In the genomic region with DNA sequence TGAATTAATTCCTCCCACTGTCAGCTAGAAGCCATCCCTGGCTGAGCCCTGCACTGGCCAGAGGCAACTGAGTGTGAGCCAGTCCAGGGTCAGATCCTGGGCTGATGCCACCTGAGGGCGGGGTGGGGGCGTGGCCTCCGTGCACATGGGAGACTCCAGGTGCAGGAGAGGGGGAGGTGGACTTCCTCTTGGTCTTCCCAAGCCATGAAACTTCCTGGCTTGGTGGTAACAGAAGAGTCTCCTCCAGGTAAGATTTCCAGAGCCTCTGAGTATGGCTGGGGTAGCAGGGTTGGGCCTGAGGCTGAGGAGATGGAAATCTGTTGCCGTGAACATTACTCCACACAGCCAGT, we compare ENCODE assay signal across 10 cellular contexts. TPM values are rescaled to one million over a fixed set of nuclear protein-coding genes. Genes with fewer than 3 reads are reported as not detected.
DNase-seq lines count a peak whose midpoint lies in the region; ATAC-seq and TF ChIP-seq lines count a peak whose summit lies in the region.
"Had no signal": no experiment of that assay in that cellular context is flagged by ENCODE, and none has a peak within 500 bp of the region (broad histone marks: within the 10 kb centered on the region; RNA-seq: fewer than 3 reads in every experiment).

No MANE protein-coding gene starts in this region.

- no peak for TF ChIP-seq RAD21 in Ishikawa (IDR thresholded peaks at IDR 0.05; ENCODE audit: low read depth)

- H3K27me3 ChIP-seq in iPS-20b (ENCODE audit: insufficient read depth, low read length) (no peaks in the 10 kb centered on the region), thoracic aorta (replicated peaks; ENCODE audit: insufficient read depth) (no peaks in the 10 kb centered on the region)
- H3K27me3 ChIP-seq: adrenal gland had no signal

- peak; percentile 27 for DNase-seq in RPMI8226
- no peak for DNase-seq in thoracic aorta (ENCODE audit: low spot score)
- no peak for DNase-seq in germinal center (ENCODE audit: low spot score)
- no peak for DNase-seq in erythroblast (lab: John Stamatoyannopoulos, UW)

- TF ChIP-seq EP300 in Ishikawa (IDR thresholded peaks at IDR 0.05; ENCODE audit: borderline replicate concordance): no peak; the same call in 1 of the 2 replicates

- H3K36me3 ChIP-seq in iPS-20b (ENCODE audit: insufficient read depth, low read depth, low read length) (no peaks in the 10 kb centered on the region), thoracic aorta (no peaks in the 10 kb centered on the region)
- H3K36me3 ChIP-seq: adrenal gland, neutrophil had no signal

- no peaks in the 10 kb centered on the region for H3K9me3 ChIP-seq in iPS-20b (ENCODE audit: insufficient read depth, low read depth, low read length)
- H3K9me3 ChIP-seq in thoracic aorta: no peaks in the 10 kb centered on the region
- H3K9me3 ChIP-seq: adrenal gland, neutrophil had no signal

- H3K4me3 ChIP-seq in iPS-20b (ENCODE audit: low read length): peak overlapping the region; percentile 60; the same call in 1 of the 2 replicates
- no peak overlapping the region for H3K4me3 ChIP-seq in thoracic aorta
- H3K4me3 ChIP-seq: adrenal gland had no signal

- H3K27ac ChIP-seq in iPS-20b (ENCODE audit: low read length) (no peak overlapping the region), thoracic aorta (peak overlapping the region; percentile 10 to 45)
- H3K27ac ChIP-seq: neutrophil had no signal

- no peak for TF ChIP-seq CTCF in thoracic aorta (IDR thresholded peaks at IDR 0.05)

- H3K4me1 ChIP-seq in iPS-20b (ENCODE audit: insufficient read depth, low read length) (peaks cover 38% of the 10 kb centered on the region; the same call in 1 of the 2 replicates), thoracic aorta (ENCODE audit: control insufficient read depth in 1 of 2, low read depth in 2 of 2) (peaks cover 20 to 52% of the 10 kb centered on the region in 2 donors)

- ATAC-seq in thoracic aorta (ENCODE audit: insufficient number of reproducible peaks, low FRiP score, low read depth) (no peak), GM19023 (IDR thresholded peaks at IDR 0.05; ENCODE audit: unreplicated experiment) (no peak), GM19328 (IDR thresholded peaks at IDR 0.05; ENCODE audit: unreplicated experiment) (no peak)

- no peak for TF ChIP-seq POLR2A in erythroblast (IDR thresholded peaks at IDR 0.05; ENCODE audit: low read length)

- no peak overlapping the region for H3K9ac ChIP-seq in iPS-20b (ENCODE audit: low read depth, low read length)

TF ChIP-seq in Ishikawa, 13 proteins besides CTCF, POLR2A, EP300 and RAD21:
- TF ChIP-seq CREB1 (IDR thresholded peaks at IDR 0.05; ENCODE audit: low read depth) (no peak), TCF12 (IDR thresholded peaks at IDR 0.05; ENCODE audit: low read depth) (peak; percentile 46; the same call in 1 of the 2 replicates), YY1 (IDR thresholded peaks at IDR 0.05; ENCODE audit: low read depth) (no peak), CEBPB (IDR thresholded peaks at IDR 0.05) (no peak), ZBTB7A (IDR thresholded peaks at IDR 0.05; ENCODE audit: low read depth) (no peak; the same call in 1 of the 2 replicates), TEAD4 (IDR thresholded peaks at IDR 0.05) (0 out of 2 replicates have a peak, but pooled peaks have one; percentile 8), TAF1 (IDR thresholded peaks at IDR 0.05; ENCODE audit: low read depth) (peak; percentile 31; the same call in 1 of the 2 replicates), NFIC (IDR thresholded peaks at IDR 0.05) (0 out of 2 replicates have a peak, but pooled peaks have one; percentile 55)
- TF ChIP-seq, protein P1, sequence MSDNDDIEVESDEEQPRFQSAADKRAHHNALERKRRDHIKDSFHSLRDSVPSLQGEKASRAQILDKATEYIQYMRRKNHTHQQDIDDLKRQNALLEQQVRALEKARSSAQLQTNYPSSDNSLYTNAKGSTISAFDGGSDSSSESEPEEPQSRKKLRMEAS (IDR thresholded peaks at IDR 0.05): peak; percentile 85; the same call in 1 of the 2 replicates
- TF ChIP-seq, protein P2, sequence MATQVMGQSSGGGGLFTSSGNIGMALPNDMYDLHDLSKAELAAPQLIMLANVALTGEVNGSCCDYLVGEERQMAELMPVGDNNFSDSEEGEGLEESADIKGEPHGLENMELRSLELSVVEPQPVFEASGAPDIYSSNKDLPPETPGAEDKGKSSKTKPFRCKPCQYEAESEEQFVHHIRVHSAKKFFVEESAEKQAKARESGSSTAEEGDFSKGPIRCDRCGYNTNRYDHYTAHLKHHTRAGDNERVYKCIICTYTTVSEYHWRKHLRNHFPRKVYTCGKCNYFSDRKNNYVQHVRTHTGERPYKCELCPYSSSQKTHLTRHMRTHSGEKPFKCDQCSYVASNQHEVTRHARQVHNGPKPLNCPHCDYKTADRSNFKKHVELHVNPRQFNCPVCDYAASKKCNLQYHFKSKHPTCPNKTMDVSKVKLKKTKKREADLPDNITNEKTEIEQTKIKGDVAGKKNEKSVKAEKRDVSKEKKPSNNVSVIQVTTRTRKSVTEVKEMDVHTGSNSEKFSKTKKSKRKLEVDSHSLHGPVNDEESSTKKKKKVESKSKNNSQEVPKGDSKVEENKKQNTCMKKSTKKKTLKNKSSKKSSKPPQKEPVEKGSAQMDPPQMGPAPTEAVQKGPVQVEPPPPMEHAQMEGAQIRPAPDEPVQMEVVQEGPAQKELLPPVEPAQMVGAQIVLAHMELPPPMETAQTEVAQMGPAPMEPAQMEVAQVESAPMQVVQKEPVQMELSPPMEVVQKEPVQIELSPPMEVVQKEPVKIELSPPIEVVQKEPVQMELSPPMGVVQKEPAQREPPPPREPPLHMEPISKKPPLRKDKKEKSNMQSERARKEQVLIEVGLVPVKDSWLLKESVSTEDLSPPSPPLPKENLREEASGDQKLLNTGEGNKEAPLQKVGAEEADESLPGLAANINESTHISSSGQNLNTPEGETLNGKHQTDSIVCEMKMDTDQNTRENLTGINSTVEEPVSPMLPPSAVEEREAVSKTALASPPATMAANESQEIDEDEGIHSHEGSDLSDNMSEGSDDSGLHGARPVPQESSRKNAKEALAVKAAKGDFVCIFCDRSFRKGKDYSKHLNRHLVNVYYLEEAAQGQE (IDR thresholded peaks at IDR 0.05; ENCODE audit: low read depth): no peak

RNA-seq across cellular contexts. Expression of a gene that starts 0.5 kb away (rescaled TPM):
- total RNA-seq in thoracic aorta: 1 to 10 TPM; 6.4 to 6.5 TPM

RNA-seq across cellular contexts. Expression of a gene that starts 24.6 kb away (rescaled TPM):
- not detected for total RNA-seq in thoracic aorta
- total RNA-seq: adrenal gland had no signal

RNA-seq across cellular contexts. Expression of a gene that starts 36.4 kb away (rescaled TPM):
- 100 to 1,000 TPM; 196 to 244 TPM for total RNA-seq in thoracic aorta
